28 cellular contexts compared by ENCODE assay signal in the genomic region with DNA sequence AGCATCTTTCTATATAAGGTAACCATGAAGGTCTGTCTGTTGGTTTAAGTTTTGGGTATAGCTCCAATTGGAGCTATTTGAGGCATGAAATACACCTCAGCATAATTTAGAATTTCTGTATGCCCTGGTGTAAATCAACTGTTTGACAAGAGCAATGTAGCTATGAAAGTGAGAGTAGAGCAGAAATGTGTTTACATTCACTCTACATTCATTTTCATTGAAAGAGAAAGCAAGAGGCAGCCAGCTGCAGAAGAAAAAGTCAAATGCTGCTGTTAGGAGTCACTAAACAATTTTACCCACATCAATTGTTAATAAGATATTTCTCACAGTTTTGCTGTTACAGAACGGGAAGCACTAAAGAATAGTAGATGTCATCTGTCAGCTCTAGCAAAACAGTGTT.
"Had no signal": no experiment of that assay in that cellular context is flagged by ENCODE, and none has a peak within 500 bp of the region (broad histone marks: within the 10 kb centered on the region; RNA-seq: fewer than 3 reads in every experiment).

No MANE protein-coding gene starts in this region.

- H3K36me3 ChIP-seq: breast epithelium, left lung, stomach, suprapubic skin, tibial nerve had no signal

- H3K4me3 ChIP-seq: breast epithelium, dorsolateral prefrontal cortex, left lung, lung, stomach, suprapubic skin, tibial nerve had no signal

- H3K27ac ChIP-seq: breast epithelium, dorsolateral prefrontal cortex, left lung, stomach, suprapubic skin, tibial nerve had no signal

- DNase-seq: activated B cell treated with CpG ODN at 0.5 μM for 24 hours; activated CD4-positive, alpha-beta T cell treated with anti-CD3 and anti-CD28 coated beads for 4 hours; activated CD4-positive, alpha-beta T cell treated with anti-CD3 and anti-CD28 coated beads, Interleukin-2, amount 50 U/mL, for 48 hours; activated CD8-positive, alpha-beta memory T cell treated with anti-CD3 and anti-CD28 coated beads, Interleukin-2, amount 50 U/mL, for 48 hours; activated naive CD4-positive, alpha-beta T cell treated with anti-CD3 and anti-CD28 coated beads for 36 hours; activated naive CD8-positive, alpha-beta T cell treated with anti-CD3 and anti-CD28 coated beads, Interleukin-2, amount 10 ng/mL, durations not matched to agents 7 days and 5 days; activated T-cell treated with anti-CD3 and anti-CD28 coated beads, Interleukin-2, amount 50 U/mL, for 48 hours; amniotic stem cell; dorsolateral prefrontal cortex; effector memory CD8-positive, alpha-beta T cell; glutamatergic neuron; hippocampal formation; kidney glomerular epithelial cell; left lung; naive thymus-derived CD4-positive, alpha-beta T cell; small intestine; stimulated activated CD4-positive, alpha-beta T cell treated with anti-CD3 and anti-CD28 coated beads, Interleukin-2, amount 100 ng/mL, for 24 hours; stomach had no signal

- H3K27me3 ChIP-seq: breast epithelium, dorsolateral prefrontal cortex, left lung, stomach, suprapubic skin, tibial nerve had no signal

- FAIRE-seq: colon, endothelial cell of umbilical vein, urothelium cell line had no signal

- ATAC-seq: effector memory CD8-positive, alpha-beta T cell; esophagus mucosa; left lung; naive thymus-derived CD4-positive, alpha-beta T cell; sciatic nerve; stimulated activated memory B cell treated with anti-CD40 and anti-IgM and Interleukin-4, amounts not matched to agents 10 μg/mL and 1 μg/mL and 100 μg/mL, for 72 hours had no signal

- H3K9me3 ChIP-seq: breast epithelium, left lung, stomach, suprapubic skin, tibial nerve had no signal

- H3K4me1 ChIP-seq: breast epithelium, left lung, stomach, suprapubic skin, tibial nerve had no signal
